Comparison of ENCODE assay signal across 8 cellular contexts in genomic region chr12:130776857-130777339, GRCh38.
DNase-seq lines count a peak whose midpoint lies in the region; ATAC-seq and TF ChIP-seq lines count a peak whose summit lies in the region.

No MANE protein-coding gene starts in this region.

- TF ChIP-seq POLR2A in lower leg skin (IDR thresholded peaks at IDR 0.05): no peak

- H3K4me3 Mint-ChIP-seq in nephron progenitor cell: peak overlapping the region; percentile 79

- peaks cover 31% of the 10 kb centered on the region for H3K27me3 Mint-ChIP-seq in nephron progenitor cell (ENCODE audit: low read depth, poor library complexity)

- TF ChIP-seq CTCF in AG10803 (conservative IDR thresholded peaks at IDR 0.05; ENCODE audit: low read length): no peak
- no peak for TF ChIP-seq CTCF in HFF-Myc (IDR thresholded peaks at IDR 0.05; ENCODE audit: low read depth, low read length, missing control alignments)
- no peak for TF ChIP-seq CTCF in coronary artery (IDR thresholded peaks at IDR 0.05)
- TF ChIP-seq CTCF in nephron progenitor cell (IDR thresholded peaks at IDR 0.05): no peak
- no peak for TF ChIP-seq CTCF in lower leg skin (IDR thresholded peaks at IDR 0.05)

- no peak overlapping the region for H3K27ac ChIP-seq in coronary artery

- H3K36me3 Mint-ChIP-seq in nephron progenitor cell (ENCODE audit: low read depth): no peaks in the 10 kb centered on the region

- H3K4me3 ChIP-seq in AG10803 (ENCODE audit: low read length) (peak overlapping the region; percentile 42), HFF-Myc (replicated peaks; ENCODE audit: low read depth, low read length) (peak overlapping the region; percentile 12), coronary artery (peak overlapping the region; percentile 62), lower leg skin (ENCODE audit: low read depth, poor library complexity, severe bottlenecking) (no peak overlapping the region)

- H3K27ac Mint-ChIP-seq in nephron progenitor cell: no peak overlapping the region

- DNase-seq in AG10803 (ENCODE audit: low read depth) (no peak), HFF-Myc (ENCODE audit: extremely low read depth, low read depth) (no peak), coronary artery (ENCODE audit: low spot score) (no peak), nephron progenitor cell (no peak), epidermal melanocyte (ENCODE audit: insufficient read length, low spot score) (no peak), lower leg skin (ENCODE audit: low spot score in 2 of 2) (no peak), NAMALWA (ENCODE audit: low spot score) (no peak)

- WGBS in lower leg skin, 2 donors: 69 to 76% methylated on average over 11 of the region's 11 CpGs

- ATAC-seq in GM19463 (IDR thresholded peaks at IDR 0.05; ENCODE audit: unreplicated experiment): no peak

- no peaks in the 10 kb centered on the region for H3K9me3 Mint-ChIP-seq in nephron progenitor cell

- intact Hi-C loops in lower leg skin (cut with DNase I; ENCODE audit: low total_unique reads): no loop called here

- H3K4me1 Mint-ChIP-seq in nephron progenitor cell: peaks cover 14% of the 10 kb centered on the region
